2 cellular contexts compared by ENCODE assay signal in the genomic region with DNA sequence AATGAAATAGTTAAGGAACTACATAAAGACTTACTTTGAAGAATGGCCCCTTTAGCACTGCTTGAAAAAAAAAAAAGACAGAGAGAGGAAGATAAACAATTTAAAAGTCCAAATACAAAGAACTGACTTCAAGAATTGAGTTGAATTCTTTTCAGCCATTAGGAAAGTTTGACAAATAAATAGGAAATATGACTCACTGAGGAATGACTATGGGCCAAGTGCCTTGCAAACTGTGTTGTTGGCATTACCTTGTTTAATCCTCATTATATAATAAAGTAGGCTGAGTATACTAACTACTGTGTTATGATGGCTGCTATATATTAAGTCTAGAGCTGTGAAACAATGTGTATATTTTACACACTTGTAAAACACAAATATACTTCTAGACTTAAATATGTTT.
TF ChIP-seq lines count a peak whose summit lies in the region.

No MANE protein-coding gene starts in this region.

TF ChIP-seq in GM12878, 131 proteins besides CTCF, POLR2A, EP300 and RAD21:
- TF ChIP-seq, protein P1, sequence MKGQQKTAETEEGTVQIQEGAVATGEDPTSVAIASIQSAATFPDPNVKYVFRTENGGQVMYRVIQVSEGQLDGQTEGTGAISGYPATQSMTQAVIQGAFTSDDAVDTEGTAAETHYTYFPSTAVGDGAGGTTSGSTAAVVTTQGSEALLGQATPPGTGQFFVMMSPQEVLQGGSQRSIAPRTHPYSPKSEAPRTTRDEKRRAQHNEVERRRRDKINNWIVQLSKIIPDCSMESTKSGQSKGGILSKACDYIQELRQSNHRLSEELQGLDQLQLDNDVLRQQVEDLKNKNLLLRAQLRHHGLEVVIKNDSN (IDR thresholded peaks at IDR 0.05; ENCODE audit: borderline replicate concordance, extremely low read length, insufficient read depth, low read depth, low read length): no peak
- TF ChIP-seq PML (IDR thresholded peaks at IDR 0.05; ENCODE audit: low read length): no peak
- TF ChIP-seq, protein P2, sequence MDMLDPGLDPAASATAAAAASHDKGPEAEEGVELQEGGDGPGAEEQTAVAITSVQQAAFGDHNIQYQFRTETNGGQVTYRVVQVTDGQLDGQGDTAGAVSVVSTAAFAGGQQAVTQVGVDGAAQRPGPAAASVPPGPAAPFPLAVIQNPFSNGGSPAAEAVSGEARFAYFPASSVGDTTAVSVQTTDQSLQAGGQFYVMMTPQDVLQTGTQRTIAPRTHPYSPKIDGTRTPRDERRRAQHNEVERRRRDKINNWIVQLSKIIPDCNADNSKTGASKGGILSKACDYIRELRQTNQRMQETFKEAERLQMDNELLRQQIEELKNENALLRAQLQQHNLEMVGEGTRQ (IDR thresholded peaks at IDR 0.05; ENCODE audit: borderline replicate concordance, low read depth, low read length): no peak
- TF ChIP-seq SRF (IDR thresholded peaks at IDR 0.05; ENCODE audit: low read depth in 2 of 2, low read length in 2 of 2): no peak
- TF ChIP-seq, protein P3, sequence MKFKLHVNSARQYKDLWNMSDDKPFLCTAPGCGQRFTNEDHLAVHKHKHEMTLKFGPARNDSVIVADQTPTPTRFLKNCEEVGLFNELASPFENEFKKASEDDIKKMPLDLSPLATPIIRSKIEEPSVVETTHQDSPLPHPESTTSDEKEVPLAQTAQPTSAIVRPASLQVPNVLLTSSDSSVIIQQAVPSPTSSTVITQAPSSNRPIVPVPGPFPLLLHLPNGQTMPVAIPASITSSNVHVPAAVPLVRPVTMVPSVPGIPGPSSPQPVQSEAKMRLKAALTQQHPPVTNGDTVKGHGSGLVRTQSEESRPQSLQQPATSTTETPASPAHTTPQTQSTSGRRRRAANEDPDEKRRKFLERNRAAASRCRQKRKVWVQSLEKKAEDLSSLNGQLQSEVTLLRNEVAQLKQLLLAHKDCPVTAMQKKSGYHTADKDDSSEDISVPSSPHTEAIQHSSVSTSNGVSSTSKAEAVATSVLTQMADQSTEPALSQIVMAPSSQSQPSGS (IDR thresholded peaks at IDR 0.05; ENCODE audit: low read length): no peak
- no peak for TF ChIP-seq RFX5 (IDR thresholded peaks at IDR 0.05; ENCODE audit: low read depth, low read length)
- no peak for TF ChIP-seq MYC (IDR thresholded peaks at IDR 0.05; ENCODE audit: insufficient read depth, insufficient read length, insufficient replicate concordance, low read length, severe bottlenecking)
- TF ChIP-seq SIN3A (IDR thresholded peaks at IDR 0.05; ENCODE audit: low read depth, low read length): no peak
- no peak for TF ChIP-seq CHD4 (IDR thresholded peaks at IDR 0.05)
- TF ChIP-seq KDM1A (IDR thresholded peaks at IDR 0.05; ENCODE audit: borderline replicate concordance): no peak
- no peak for TF ChIP-seq GATAD2B (conservative IDR thresholded peaks at IDR 0.05; ENCODE audit: low read depth)
- TF ChIP-seq, protein P4, sequence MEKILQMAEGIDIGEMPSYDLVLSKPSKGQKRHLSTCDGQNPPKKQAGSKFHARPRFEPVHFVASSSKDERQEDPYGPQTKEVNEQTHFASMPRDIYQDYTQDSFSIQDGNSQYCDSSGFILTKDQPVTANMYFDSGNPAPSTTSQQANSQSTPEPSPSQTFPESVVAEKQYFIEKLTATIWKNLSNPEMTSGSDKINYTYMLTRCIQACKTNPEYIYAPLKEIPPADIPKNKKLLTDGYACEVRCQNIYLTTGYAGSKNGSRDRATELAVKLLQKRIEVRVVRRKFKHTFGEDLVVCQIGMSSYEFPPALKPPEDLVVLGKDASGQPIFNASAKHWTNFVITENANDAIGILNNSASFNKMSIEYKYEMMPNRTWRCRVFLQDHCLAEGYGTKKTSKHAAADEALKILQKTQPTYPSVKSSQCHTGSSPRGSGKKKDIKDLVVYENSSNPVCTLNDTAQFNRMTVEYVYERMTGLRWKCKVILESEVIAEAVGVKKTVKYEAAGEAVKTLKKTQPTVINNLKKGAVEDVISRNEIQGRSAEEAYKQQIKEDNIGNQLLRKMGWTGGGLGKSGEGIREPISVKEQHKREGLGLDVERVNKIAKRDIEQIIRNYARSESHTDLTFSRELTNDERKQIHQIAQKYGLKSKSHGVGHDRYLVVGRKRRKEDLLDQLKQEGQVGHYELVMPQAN (conservative IDR thresholded peaks at IDR 0.05): no peak
- no peak for TF ChIP-seq STAT3 (IDR thresholded peaks at IDR 0.05; ENCODE audit: low read depth, low read length)
- TF ChIP-seq SMAD1 (IDR thresholded peaks at IDR 0.05; ENCODE audit: low read depth, partially characterized antibody): no peak

TF ChIP-seq in SK-N-SH, 30 proteins besides CTCF, POLR2A, EP300 and RAD21:
- no peak for TF ChIP-seq GABPA (IDR thresholded peaks at IDR 0.05; ENCODE audit: low read depth)
TF ChIP-seq in SK-N-SH: peak in this region for 0.
